26 cellular contexts compared by ENCODE assay signal in the genomic region with DNA sequence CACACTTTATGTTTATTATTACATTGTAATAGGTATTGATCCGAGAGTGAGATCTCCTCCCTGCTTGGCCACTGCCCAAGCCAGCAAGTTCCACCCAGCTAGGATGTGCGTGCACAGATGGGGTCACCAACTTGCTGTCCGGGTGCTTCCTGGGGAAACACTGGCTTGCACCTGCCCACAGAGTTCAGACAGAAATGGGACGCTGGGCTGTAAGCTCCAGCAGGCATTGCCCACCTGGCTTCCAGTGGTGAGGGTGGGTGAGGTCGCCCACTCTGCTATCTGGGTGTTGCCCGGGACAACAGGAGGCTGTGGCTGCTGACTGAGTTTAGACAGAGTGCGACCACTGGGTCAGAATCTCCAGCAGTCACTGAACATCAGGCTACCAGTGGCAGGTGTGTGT.
"Had no signal": no experiment of that assay in that cellular context is flagged by ENCODE, and none has a peak within 500 bp of the region (broad histone marks: within the 10 kb centered on the region; RNA-seq: fewer than 3 reads in every experiment).

No MANE protein-coding gene starts in this region.

- ATAC-seq: activated T-helper 17 cell treated with anti-CD3 and anti-CD28 coated beads, Interleukin-2, amount 50 U/mL, for 72 hours; Panc1; T-cell had no signal

- H3K27ac ChIP-seq: brain microvascular endothelial cell, cardiac muscle cell, VCaP had no signal

- H3K4me3 ChIP-seq: cardiac muscle cell, MG63 had no signal

- H3K27me3 ChIP-seq: brain microvascular endothelial cell, MG63 had no signal

- H3K9me3 ChIP-seq: MG63 had no signal

- DNase-seq: activated CD4-positive, alpha-beta memory T cell treated with anti-CD3 and anti-CD28 coated beads for 36 hours; activated CD4-positive, alpha-beta T cell treated with anti-CD3 and anti-CD28 coated beads, Interleukin-2, amount 10 ng/mL, durations not matched to agents 7 days and 5 days; activated CD4-positive, CD25-positive, alpha-beta regulatory T cell; activated gamma-delta T cell; activated naive CD4-positive, alpha-beta T cell treated with anti-CD3 and anti-CD28 coated beads for 36 hours; activated T-cell treated with anti-CD3 and anti-CD28 coated beads for 4 hours; activated T-cell treated with anti-CD3 and anti-CD28 coated beads, Interleukin-2, amount 50 U/mL, for 48 hours; amygdala; brain microvascular endothelial cell; MG63; NCI-H146; NCI-H187 treated with DMSO at 0.1 percent for 48 hours; NCI-H2081 treated with DMSO at 0.1 percent for 48 hours; NCI-H2227 treated with DMSO at 0.1 percent for 48 hours; NCI-H446 treated with DMSO at 0.1 percent for 48 hours; NCI-H524 treated with DMSO at 0.1 percent for 48 hours; NCI-H748 treated with DMSO at 0.1 percent for 48 hours; OCI-M1; SHP77; T-cell; T-helper 2 cell; T1000 had no signal

- H3K36me3 ChIP-seq: brain microvascular endothelial cell, cardiac muscle cell, MG63 had no signal
